Comparison of ENCODE assay signal across 8 cellular contexts in the genomic region with DNA sequence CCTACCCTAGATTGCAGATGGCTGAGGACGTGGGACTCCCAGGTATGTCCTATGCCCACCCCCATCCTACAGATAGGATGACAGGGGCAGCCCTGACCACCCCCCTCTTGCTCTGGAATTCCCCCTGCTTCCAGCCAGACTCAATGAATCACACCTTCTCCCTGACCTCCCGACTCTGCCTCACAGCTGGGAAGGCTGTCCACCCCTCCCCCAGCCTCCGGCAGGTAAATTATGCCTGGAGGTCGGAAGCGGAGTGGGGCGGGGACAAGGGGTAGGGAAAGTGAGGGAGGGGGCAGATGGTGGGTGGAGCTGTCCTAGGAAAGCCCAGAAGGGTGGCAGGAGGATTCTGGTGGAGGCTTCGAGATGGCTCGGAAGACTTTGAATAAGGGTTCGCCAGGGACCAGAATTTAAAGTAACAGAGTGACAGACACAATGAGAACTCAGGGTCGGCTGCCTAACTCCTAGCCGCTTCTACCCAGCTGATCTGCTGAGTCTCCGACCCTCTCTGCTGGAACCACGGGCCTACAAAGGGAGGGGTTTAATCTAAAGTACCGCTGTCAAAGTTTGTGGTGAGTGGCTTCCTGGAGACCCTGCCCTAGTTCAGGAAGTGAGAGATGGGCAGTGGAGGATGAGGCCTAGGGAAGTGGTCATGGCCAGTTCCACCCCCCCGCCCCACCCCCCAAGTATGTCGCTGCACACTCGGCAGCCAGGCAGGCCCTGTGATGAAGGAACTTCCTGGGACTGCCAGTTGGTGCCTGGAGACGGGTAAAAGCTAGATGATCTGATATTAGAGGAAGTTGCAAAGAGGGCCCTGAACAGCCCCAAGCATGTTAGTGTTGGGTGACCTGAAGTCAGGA. TPM values are rescaled to one million over a fixed set of nuclear protein-coding genes. Genes with fewer than 3 reads are reported as not detected.
DNase-seq lines count a peak whose midpoint lies in the region; ATAC-seq, FAIRE-seq and TF ChIP-seq lines count a peak whose summit lies in the region.

No MANE protein-coding gene starts in this region.

- H3K23ac ChIP-seq in H9 (ENCODE audit: insufficient read length, low read depth, low read length), result no peak overlapping the region
- no peak overlapping the region for H3K23ac ChIP-seq in H1 (ENCODE audit: insufficient read length)

- H2AFZ ChIP-seq in H9 (ENCODE audit: low read length) (no peak overlapping the region), H1 (ENCODE audit: low read length) (no peak overlapping the region)

- H4K20me1 ChIP-seq in H9 (ENCODE audit: control insufficient read depth, insufficient read depth, insufficient read length) (no peaks in the 10 kb centered on the region), H1 (replicated peaks in 1 of 2; ENCODE audit: control insufficient read depth in 1 of 2, insufficient read depth in 2 of 2, low read length in 2 of 2) (peaks cover 9 to 14% of the 10 kb centered on the region in 2 experiments)

- FAIRE-seq in H1 (lab: Jason Lieb, UNC), result peak; percentile 52

- H3K79me2 ChIP-seq in H9 (ENCODE audit: insufficient read depth, low read length) (peaks cover 19% of the 10 kb centered on the region; the same call in 1 of the 2 replicates), H1 (ENCODE audit: control insufficient read depth in 1 of 2, insufficient read depth in 2 of 2, low read length in 2 of 2) (peaks cover 23 to 86% of the 10 kb centered on the region in 2 experiments)

- H3K9me3 ChIP-seq in H9 (ENCODE audit: control insufficient read depth, low read depth, low read length) (no peaks in the 10 kb centered on the region), H1 (ENCODE audit: insufficient read depth in 2 of 2, low read depth in 1 of 2, low read length in 1 of 2) (peaks cover 0 to 3% of the 10 kb centered on the region in 2 experiments; a peak in 2 of 4 replicates), mucosa of rectum (ENCODE audit: control insufficient read depth in 2 of 2, low read length in 2 of 2) (no peaks in the 10 kb centered on the region)

- no peak overlapping the region for H3K56ac ChIP-seq in H9 (ENCODE audit: insufficient read length, low read depth, low read length)
- H3K56ac ChIP-seq in H1 (replicated peaks; ENCODE audit: insufficient read length, low read depth, low read length), result no peak overlapping the region

- POLR2A ChIA-PET in H1 (lab: Charles Lee; ENCODE audit: partially characterized antibody), result interaction anchor here (0.7 to 7.8 kb wide), 11 partner anchors 8 to 320 kb away, joined by 3 to 102 read pairs (median 3); partner anchors contain the start of genes MTHFD1 and ZBTB1

- H3K4ac ChIP-seq in H9 (ENCODE audit: low read depth, low read length), result no peak overlapping the region
- no peak overlapping the region for H3K4ac ChIP-seq in H1 (replicated peaks; ENCODE audit: insufficient read length, low read depth, low read length)

- H2BK15ac ChIP-seq in H9 (ENCODE audit: low read depth, low read length) (no peak overlapping the region), H1 (ENCODE audit: low read length) (no peak overlapping the region)

- H3K4me2 ChIP-seq in H9 (ENCODE audit: insufficient read depth, insufficient read length, low read length) (peak overlapping the region; percentile 55), H1 (ENCODE audit: insufficient read depth in 1 of 2, low read depth in 2 of 2, low read length in 2 of 2) (peak overlapping the region; percentile 94 to 96)

- H2AK5ac ChIP-seq in H9 (ENCODE audit: insufficient read length, low read length), result no peak overlapping the region
- H2AK5ac ChIP-seq in H1 (ENCODE audit: low read depth, low read length), result no peak overlapping the region

- peak overlapping the region; percentile 53 to 87 for H3K4me3 Mint-ChIP-seq in H9

- H3K23me2 ChIP-seq in H9 (ENCODE audit: insufficient read length, low read depth, low read length, poor library complexity, severe bottlenecking) (peaks cover 29% of the 10 kb centered on the region), H1 (ENCODE audit: low read depth, low read length) (peaks cover 15% of the 10 kb centered on the region)

- TF ChIP-seq POLR2A in H1 (IDR thresholded peaks at IDR 0.05; ENCODE audit: control extremely low read depth in 1 of 2, low read depth in 2 of 2, low read length in 2 of 2), result peak in 1 of 2 experiments; percentile 18; a peak in 1 of 3 replicates

- peaks cover 10% of the 10 kb centered on the region for H3K27me3 Mint-ChIP-seq in H9 (ENCODE audit: low read depth)

- DNase-seq in H9 (peak; percentile 97), SKM-1 (lab: John Stamatoyannopoulos, UW; ENCODE audit: unreplicated experiment) (peak; percentile 76), H1 (ENCODE audit: low read depth in 1 of 2, low spot score in 2 of 2) (peak in 1 of 2 experiments; percentile 85), NCI-H2196 treated with DMSO at 0.1 percent for 48 hours (lab: John Stamatoyannopoulos, UW; ENCODE audit: unreplicated experiment) (no peak)

- ATAC-seq in GM18502 (IDR thresholded peaks at IDR 0.05; ENCODE audit: poor library complexity, unreplicated experiment) (no peak), HG03432 (IDR thresholded peaks at IDR 0.05; ENCODE audit: unreplicated experiment) (no peak), HG03097 (IDR thresholded peaks at IDR 0.05; ENCODE audit: low FRiP score, unreplicated experiment) (no peak)

- peaks cover 25 to 29% (median 27%) of the 10 kb centered on the region in 3 experiments for H3K36me3 Mint-ChIP-seq in H9 (ENCODE audit: insufficient read depth in 1 of 3, low read depth in 3 of 3)

- H3K4me3 ChIP-seq in H1 (ENCODE audit: extremely low read depth in 1 of 4, insufficient read depth in 2 of 4, low read depth in 3 of 4, low read length in 4 of 4), result peak overlapping the region; percentile 23 to 80 (median 28); a peak in 6 of 8 replicates
- peak overlapping the region; percentile 29 to 49 for H3K4me3 ChIP-seq in mucosa of rectum (ENCODE audit: low read length in 2 of 2)

- H3K18ac ChIP-seq in H9 (ENCODE audit: insufficient read length, low read depth, low read length) (no peak overlapping the region), H1 (ENCODE audit: extremely low read depth, low read length) (no peak overlapping the region; the same call in 1 of the 2 replicates)

- H4K8ac ChIP-seq in H9 (replicated peaks; ENCODE audit: insufficient read length, low read depth, low read length) (no peak overlapping the region), H1 (ENCODE audit: extremely low read depth, insufficient read depth, low read length) (no peak overlapping the region)

- H3K4me1 ChIP-seq in H9 (ENCODE audit: insufficient read depth, low read length) (peaks cover 18% of the 10 kb centered on the region), H1 (replicated peaks in 1 of 4; ENCODE audit: control insufficient read depth in 3 of 4, insufficient read depth in 4 of 4, low read length in 3 of 4) (peaks cover 21 to 45% (median 35%) of the 10 kb centered on the region in 4 experiments), mucosa of rectum (ENCODE audit: control insufficient read depth in 2 of 2, insufficient read depth in 2 of 2, low read length in 2 of 2) (peaks cover 46 to 54% of the 10 kb centered on the region in 2 donors)

- peaks cover 57 to 61% of the 10 kb centered on the region in 2 experiments for H3K4me1 Mint-ChIP-seq in H9

- WGBS in H9 (ENCODE audit: extremely low coverage, insufficient read length, low lambda C conversion rate), result no CpG with 5 or more reads among the region's 18 CpGs
- 14% methylated on average over 15 of the region's 18 CpGs; no CpG with 5 or more reads in 1 of the 2 experiments for WGBS in H1 (ENCODE audit: extremely low coverage in 1 of 2, insufficient coverage in 1 of 2, insufficient read length in 1 of 2, insufficient replicate concordance in 2 of 2, low coverage in 1 of 2, low lambda C conversion rate in 2 of 2, missing lambda C conversion rate in 1 of 2), 2 experiments

- H3K27ac Mint-ChIP-seq in H9, result peak overlapping the region in 2 of 3 experiments; percentile 35 to 92; a peak in 3 of 7 replicates

- H3K27me3 ChIP-seq in H9 (ENCODE audit: insufficient read depth, low read length) (no peaks in the 10 kb centered on the region), H1 (replicated peaks in 1 of 4; ENCODE audit: control insufficient read depth in 3 of 4, extremely low read depth in 1 of 4, insufficient read depth in 3 of 4, low read length in 3 of 4) (no peaks in the 10 kb centered on the region), mucosa of rectum (ENCODE audit: control insufficient read depth in 2 of 2, insufficient read depth in 2 of 2, low read length in 2 of 2) (no peaks in the 10 kb centered on the region)

- CTCF ChIA-PET in H1 (lab: Charles Lee; ENCODE audit: partially characterized antibody), result interaction anchor here (0.6 to 9.3 kb wide), 14 partner anchors 8 to 1534 kb away, joined by 3 to 74 read pairs (median 4); no protein-coding TSS in a partner anchor

- peak in 1 of 2 experiments; percentile 89; a peak in 2 of 3 replicates for TF ChIP-seq EP300 in H1 (IDR thresholded peaks at IDR 0.05; ENCODE audit: borderline replicate concordance in 1 of 2, low read depth in 2 of 2, low read length in 2 of 2)

- H3K79me1 ChIP-seq in H9 (ENCODE audit: insufficient read depth, low read depth, low read length, poor library complexity, severe bottlenecking) (no peaks in the 10 kb centered on the region), H1 (ENCODE audit: low read depth, low read length) (peaks cover 17% of the 10 kb centered on the region; the same call in 1 of the 2 replicates)

- TF ChIP-seq RAD21 in H1 (IDR thresholded peaks at IDR 0.05 in 1 of 2, conservative IDR thresholded peaks at IDR 0.05 in 1 of 2; ENCODE audit: low read depth in 2 of 2, low read length in 2 of 2), result peak; percentile 4 to 22; a peak in 1 of 4 replicates

- H3K14ac ChIP-seq in H9 (ENCODE audit: insufficient read depth, low read length) (no peak overlapping the region), H1 (ENCODE audit: insufficient read length) (no peak overlapping the region)

- peaks cover 14 to 17% of the 10 kb centered on the region in 2 experiments for H3K9me3 Mint-ChIP-seq in H9

- H3T11ph ChIP-seq in H9 (ENCODE audit: low read length), result no peak overlapping the region

- H3K9ac ChIP-seq in H9 (ENCODE audit: extremely low read depth, insufficient read length, low read length) (no peak overlapping the region), H1 (replicated peaks in 1 of 4; ENCODE audit: extremely low read depth in 1 of 4, low read depth in 3 of 4, low read length in 3 of 4) (no peak overlapping the region), mucosa of rectum (ENCODE audit: low read depth in 1 of 2, low read length in 2 of 2) (peak overlapping the region in 1 of 2 donors; percentile 57)

- H2BK20ac ChIP-seq in H9 (ENCODE audit: low read depth, low read length, poor library complexity, severe bottlenecking) (no peak overlapping the region), H1 (ENCODE audit: low read length) (0 out of 2 replicates have a peak overlapping the region, but pooled peaks have one; percentile 50)

- H4K91ac ChIP-seq in H9 (ENCODE audit: insufficient read length, low read depth, low read length) (no peak overlapping the region), H1 (replicated peaks; ENCODE audit: insufficient read length, low read length) (no peak overlapping the region)

- H4K5ac ChIP-seq in H9 (ENCODE audit: insufficient read length, low read depth, low read length) (no peak overlapping the region), H1 (ENCODE audit: insufficient read length, low read depth, low read length) (no peak overlapping the region)

- H3K36me3 ChIP-seq in H1 (ENCODE audit: control insufficient read depth in 2 of 4, insufficient read depth in 4 of 4, low read length in 3 of 4) (peaks cover 0 to 9% (median 0%) of the 10 kb centered on the region in 4 experiments; a peak in 2 of 8 replicates), mucosa of rectum (ENCODE audit: control insufficient read depth in 2 of 2, insufficient read depth in 2 of 2, low read length in 2 of 2) (peaks cover 0 to 3% of the 10 kb centered on the region in 2 donors)

- H3K27ac ChIP-seq in H9 (ENCODE audit: insufficient read length, low read depth, low read length) (no peak overlapping the region), H1 (ENCODE audit: low read depth, low read length) (no peak overlapping the region), mucosa of rectum (ENCODE audit: low read depth in 2 of 2, low read length in 2 of 2) (peak overlapping the region; percentile 60 to 93)

- H2BK120ac ChIP-seq in H9 (ENCODE audit: low read depth, low read length, poor library complexity, severe bottlenecking) (no peak overlapping the region), H1 (replicated peaks; ENCODE audit: low read depth, low read length) (no peak overlapping the region)

- H2BK5ac ChIP-seq in H9 (ENCODE audit: insufficient read length, low read length), result no peak overlapping the region
- peak overlapping the region; percentile 31; the same call in 1 of the 2 replicates for H2BK5ac ChIP-seq in H1 (ENCODE audit: low read depth, low read length)

- H2BK12ac ChIP-seq in H9 (ENCODE audit: insufficient read length, low read depth, low read length) (no peak overlapping the region), H1 (ENCODE audit: low read depth, low read length) (peak overlapping the region; percentile 31; the same call in 1 of the 2 replicates)

- TF ChIP-seq CTCF in H9 (conservative IDR thresholded peaks at IDR 0.05) (no peak), H1 (IDR thresholded peaks at IDR 0.05; ENCODE audit: control extremely low read depth in 1 of 3, insufficient read depth in 1 of 3, low read depth in 1 of 3, low read length in 3 of 3) (no peak)

RNA-seq across cellular contexts. Expression of gene PLEKHG3, which starts 4.2 kb away (rescaled TPM):
- 48.5 and 49.5 TPM in 2 replicates for total RNA-seq in H9 (2021)
- total RNA-seq in H1 (2021; fragmentation: NEBNext Ultra II Directional; extraction: Animal tissue kit (Norgen Biotek cat#: 25700)), result 89.1 and 90.6 TPM in 2 replicates
- polyA plus RNA-seq in H1 (2011; rRNA removed), result 43.4 and 52.2 TPM in 2 replicates
- polyA plus RNA-seq in H1 (2011; cell fraction: cytosol; rRNA removed), result 47.9 TPM
- polyA plus RNA-seq in H1 (2011; cell fraction: nucleus; rRNA removed), result 122 TPM
- 38.4 to 58.9 TPM (median 52.0 TPM) in 4 replicates for polyA plus RNA-seq in H1 (2012, experiment 1 of 2)
- polyA plus RNA-seq in H1 (2012, experiment 2 of 2), result 33.1 TPM
- polyA plus RNA-seq in H1 (2013, experiment 1 of 2), result 25.1 TPM
- polyA plus RNA-seq in H1 (2013, experiment 2 of 2), result 24.3 TPM
- 67.8 and 88.3 TPM in 2 replicates for polyA minus RNA-seq in H1 (2011; rRNA and poly(A)+ RNA removed)
- 45.6 TPM for polyA minus RNA-seq in H1 (2011; cell fraction: cytosol; rRNA and poly(A)+ RNA removed)
- polyA minus RNA-seq in H1 (2011; cell fraction: nucleus; rRNA and poly(A)+ RNA removed), result 80.2 TPM

Comparison
In these comparisons a context has a peak if more than half of its experiments do, and no peak if none do; other contexts are left out.
1. H3K27ac ChIP-seq: peak in mucosa of rectum (2 of 2); none in H9 (single experiment) and H1 (single experiment).